Comparison of ENCODE assay signal across 8 cellular contexts in the genomic region with DNA sequence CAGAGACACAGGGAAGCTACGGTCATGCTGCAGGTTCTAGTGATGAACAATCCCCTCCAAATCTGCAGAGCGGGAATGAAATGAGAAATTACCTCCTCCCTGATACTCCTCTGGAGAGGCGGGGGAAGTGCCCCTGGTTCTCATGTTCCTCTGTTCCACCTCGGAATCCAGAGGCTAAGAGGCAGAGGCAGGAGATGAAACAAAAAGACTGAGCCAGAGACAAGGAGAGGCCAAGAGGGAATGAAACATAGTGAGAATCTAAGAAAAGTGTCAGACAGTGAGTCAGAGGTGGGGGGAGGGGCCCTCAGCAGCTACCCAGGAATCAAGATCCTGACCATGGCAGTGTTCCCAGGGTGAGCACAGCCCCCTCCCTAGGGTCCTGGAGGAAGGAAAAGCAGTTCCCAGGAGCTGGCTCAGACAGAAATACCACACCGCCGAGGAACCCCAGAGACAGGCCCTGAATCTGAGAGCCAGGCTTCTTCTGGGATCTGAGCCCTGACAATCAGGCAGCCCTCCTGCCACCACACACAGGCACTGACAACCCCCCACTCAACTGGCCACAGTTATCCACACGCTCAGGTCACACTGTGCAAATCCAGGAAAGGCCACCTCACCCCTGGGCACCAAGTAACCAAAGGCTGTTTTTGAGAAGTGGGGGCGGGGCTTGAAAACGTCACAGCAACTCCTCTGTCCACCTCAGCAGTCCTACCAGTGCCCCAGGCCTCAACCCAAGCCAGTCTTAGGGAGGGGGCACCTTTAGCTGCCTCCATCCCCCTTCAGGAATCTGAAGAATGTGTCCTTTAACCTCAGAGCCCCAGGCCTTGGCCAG. TPM values are rescaled to one million over a fixed set of nuclear protein-coding genes. Genes with fewer than 3 reads are reported as not detected.
A peak's percentile ranks its signal among the peaks of the same experiment; 100 is the strongest.
DNase-seq lines count a peak whose midpoint lies in the region; TF ChIP-seq lines count a peak whose summit lies in the region.

No MANE protein-coding gene starts in this region.

- DNase-seq in GM12864 (ENCODE audit: low read depth), result no peak
- peak; percentile 81 for DNase-seq in glomerular endothelial cell (ENCODE audit: extremely low read depth, low read depth, low spot score)
- DNase-seq in non-pigmented ciliary epithelial cell (ENCODE audit: low read depth), result peak; percentile 89
- peak; percentile 81 for DNase-seq in transverse colon
- no peak for DNase-seq in cerebellum (ENCODE audit: low spot score)
- no peak for DNase-seq in NCI-H510A treated with DMSO at 0.1 percent for 48 hours (lab: John Stamatoyannopoulos, UW)

- peaks cover 26% of the 10 kb centered on the region for H3K36me3 Mint-ChIP-seq in activated naive CD8-positive, alpha-beta T cell

- in situ Hi-C loops in transverse colon (cut with MboI; ENCODE audit: low pct_ligation_motif_present in 1 of 4, low pct_unique_long_range_greater_than_20kb in 1 of 4, low sequenced_read_pairs in 3 of 4), result no loop called here

- H3K4me1 Mint-ChIP-seq in activated naive CD8-positive, alpha-beta T cell (ENCODE audit: low read depth), result peaks cover 78% of the 10 kb centered on the region

- no peak for TF ChIP-seq EP300 in transverse colon (IDR thresholded peaks at IDR 0.05; ENCODE audit: low read depth)

- H3K9ac ChIP-seq in OCI-LY3 (ENCODE audit: low read length), result peak overlapping the region; percentile 16

- H3K9me3 Mint-ChIP-seq in activated naive CD8-positive, alpha-beta T cell (ENCODE audit: low read depth), result no peaks in the 10 kb centered on the region

- H3K4me3 Mint-ChIP-seq in activated naive CD8-positive, alpha-beta T cell, result peak overlapping the region; percentile 97

- intact Hi-C loops in transverse colon (cut with DNase I; ENCODE audit: low total_unique reads), result loop anchor here (1.0 kb wide), 1 partner anchor 28 kb away; no protein-coding TSS in a partner anchor

- H3K4me2 ChIP-seq in OCI-LY3 (ENCODE audit: low read length), result peak overlapping the region; percentile 94

- H2AFZ ChIP-seq in OCI-LY3 (ENCODE audit: low read depth, low read length), result no peak overlapping the region

- H3K4me3 ChIP-seq in GM12864 (ENCODE audit: low read depth, low read length) (peak overlapping the region; percentile 87), OCI-LY3 (ENCODE audit: low read length) (peak overlapping the region; percentile 84), transverse colon (peak overlapping the region; percentile 1 to 93 (median 83))

- TF ChIP-seq CTCF in GM12864 (IDR thresholded peaks at IDR 0.05; ENCODE audit: low read depth, low read length, missing control alignments), result no peak
- no peak for TF ChIP-seq CTCF in OCI-LY3 (IDR thresholded peaks at IDR 0.05; ENCODE audit: low read depth, low read length)
- no peak for TF ChIP-seq CTCF in transverse colon (IDR thresholded peaks at IDR 0.05)

- H3K27ac ChIP-seq in OCI-LY3 (ENCODE audit: low read length), result no peak overlapping the region; the same call in 1 of the 2 replicates
- H3K27ac ChIP-seq in transverse colon, result peak overlapping the region; percentile 98 to 99 (median 98)

- H3K27me3 Mint-ChIP-seq in activated naive CD8-positive, alpha-beta T cell, result no peaks in the 10 kb centered on the region

- TF ChIP-seq POLR2A in transverse colon (IDR thresholded peaks at IDR 0.05), result no peak

- H3K27me3 ChIP-seq in OCI-LY3 (ENCODE audit: low read depth, low read length), result peaks cover 7% of the 10 kb centered on the region; the same call in 1 of the 2 replicates
- no peaks in the 10 kb centered on the region for H3K27me3 ChIP-seq in transverse colon

- H3K27ac Mint-ChIP-seq in activated naive CD8-positive, alpha-beta T cell, result peak overlapping the region; percentile 98

- H4K20me1 ChIP-seq in OCI-LY3 (ENCODE audit: insufficient read depth, low read length), result peaks cover 32% of the 10 kb centered on the region

- H3K4me1 ChIP-seq in OCI-LY3 (ENCODE audit: low read length) (peaks cover 69% of the 10 kb centered on the region), transverse colon (peaks cover 56 to 77% (median 73%) of the 10 kb centered on the region in 4 donors)

- H3K9me3 ChIP-seq in OCI-LY3 (ENCODE audit: insufficient read depth, low read length) (no peaks in the 10 kb centered on the region), transverse colon (no peaks in the 10 kb centered on the region)

- WGBS in transverse colon (ENCODE audit: low coverage in 1 of 2), 2 donors, result 0 to 28% methylated on average over 3 to 9 of the region's 9 CpGs

- H3K79me2 ChIP-seq in OCI-LY3 (ENCODE audit: low read length), result peaks cover 63% of the 10 kb centered on the region

- H3K36me3 ChIP-seq in OCI-LY3 (replicated peaks; ENCODE audit: low read depth, low read length), result peaks cover 8% of the 10 kb centered on the region
- no peaks in the 10 kb centered on the region for H3K36me3 ChIP-seq in transverse colon

RNA-seq across cellular contexts. Expression of gene CSRNP1, which starts 2.4 kb away (rescaled TPM):
- total RNA-seq in glomerular endothelial cell (28.0 and 34.8 TPM in 2 replicates), transverse colon (100 to 1,000 TPM in 1 of 4 donors, 10 to 100 TPM in 3; 10.9 to 112 (median 38.4) TPM), cerebellum (5.4 TPM)

RNA-seq across cellular contexts. Expression of gene XIRP1, which starts 41.4 kb away (rescaled TPM):
- not detected in 2 replicates for total RNA-seq in glomerular endothelial cell
- 1 to 10 TPM in 1 of 4 donors, under 1 TPM in 1, not detected in 2; 0.40 to 6.0 TPM for total RNA-seq in transverse colon
- not detected for total RNA-seq in cerebellum

RNA-seq across cellular contexts. Expression of gene TTC21A, which starts 43.5 kb away (rescaled TPM):
- total RNA-seq in glomerular endothelial cell (1.6 and 6.5 TPM in 2 replicates), transverse colon (100 to 1,000 TPM in 1 of 4 donors, 10 to 100 TPM in 2, 1 to 10 TPM in 1; 6.8 to 101 (median 30.3) TPM), cerebellum (9.7 TPM)

RNA-seq across cellular contexts. Expression of gene GORASP1, which starts 43.6 kb away (rescaled TPM):
- total RNA-seq in glomerular endothelial cell (67.0 and 77.2 TPM in 2 replicates), transverse colon (100 to 1,000 TPM in 1 of 4 donors, 10 to 100 TPM in 3; 86.8 to 135 (median 96.3) TPM), cerebellum (38.1 TPM)

Comparison
In these comparisons a context has a peak if more than half of its experiments do, and no peak if none do; other contexts are left out.
1. DNase-seq: peak in glomerular endothelial cell (single experiment), non-pigmented ciliary epithelial cell (single experiment) and transverse colon (single experiment); none in GM12864 (single experiment), cerebellum (single experiment) and NCI-H510A treated with DMSO at 0.1 percent for 48 hours (single experiment).
2. Peak in every context shown above with its lines, with median percentiles within 50 percentile points of each other: H3K4me3 ChIP-seq.